Comparison of ENCODE assay signal across 24 cellular contexts in the genomic region with DNA sequence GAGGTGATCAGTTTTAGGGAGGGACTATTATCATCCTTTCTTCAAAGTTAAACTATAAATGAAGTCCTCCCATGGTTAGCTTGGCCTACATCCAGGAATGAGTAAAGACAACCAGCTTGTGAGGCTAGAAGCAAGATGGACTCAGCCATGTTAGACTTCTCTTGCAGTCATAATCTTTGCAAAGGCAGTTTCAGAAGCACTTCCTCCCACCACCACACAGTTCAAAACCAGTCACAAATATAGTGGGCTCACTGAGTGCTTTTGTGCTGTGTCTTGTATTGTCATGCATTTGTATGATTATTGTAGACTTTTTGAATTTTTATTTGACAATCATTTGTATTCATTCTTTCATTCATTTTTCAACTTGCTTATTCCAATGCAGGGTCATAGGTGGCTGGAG.
"Had no signal": no experiment of that assay in that cellular context is flagged by ENCODE, and none has a peak within 500 bp of the region (broad histone marks: within the 10 kb centered on the region; RNA-seq: fewer than 3 reads in every experiment).

No MANE protein-coding gene starts in this region.

- H3K27me3 ChIP-seq: colonic mucosa had no signal

- H3K27ac Mint-ChIP-seq: activated CD4-positive, alpha-beta memory T cell treated with anti-CD3 and anti-CD28 coated beads for 36 hours; activated CD4-positive, alpha-beta T cell treated with anti-CD3 and anti-CD28 coated beads, Interleukin-2, amount 10 ng/mL, durations not matched to agents 7 days and 5 days; activated naive CD8-positive, alpha-beta T cell treated with anti-CD3 and anti-CD28 coated beads, Interleukin-2, amount 10 ng/mL, durations not matched to agents 7 days and 5 days; activated T-helper 2 cell treated with anti-CD3 and anti-CD28 coated beads, Interferon-gamma antibody, Interleukin-2, Interleukin-4, amounts not matched to agents 10 μg/mL and 5 μg/mL and 100 μg/mL, durations not matched to agents 14 hours and 24 hours and 36 hours; T-helper 17 cell had no signal

- H3K9me3 Mint-ChIP-seq: activated CD4-positive, alpha-beta memory T cell treated with anti-CD3 and anti-CD28 coated beads for 36 hours; activated CD4-positive, alpha-beta T cell treated with anti-CD3 and anti-CD28 coated beads, Interleukin-2, amount 10 ng/mL, durations not matched to agents 7 days and 5 days; WTC11 had no signal

- H3K27me3 Mint-ChIP-seq: activated CD4-positive, alpha-beta memory T cell treated with anti-CD3 and anti-CD28 coated beads for 36 hours; activated CD4-positive, alpha-beta T cell treated with anti-CD3 and anti-CD28 coated beads, Interleukin-2, amount 10 ng/mL, durations not matched to agents 7 days and 5 days; activated naive CD8-positive, alpha-beta T cell treated with anti-CD3 and anti-CD28 coated beads, Interleukin-2, amount 10 ng/mL, durations not matched to agents 7 days and 5 days; T-helper 17 cell had no signal

- H3K36me3 ChIP-seq: adrenal gland, colonic mucosa had no signal

- DNase-seq: activated CD4-positive, alpha-beta memory T cell treated with anti-CD3 and anti-CD28 coated beads for 36 hours; activated CD4-positive, alpha-beta T cell treated with anti-CD3 and anti-CD28 coated beads, Interleukin-2, amount 10 ng/mL, durations not matched to agents 7 days and 5 days; activated CD4-positive, CD25-positive, alpha-beta regulatory T cell treated with anti-CD3 and anti-CD28 coated beads, Interleukin-2, amount 50 U/mL, for 72 hours; activated CD8-positive, alpha-beta memory T cell treated with anti-CD3 and anti-CD28 coated beads for 24 hours; activated naive CD4-positive, alpha-beta T cell treated with anti-CD3 and anti-CD28 coated beads, Interleukin-2, amount 50 U/mL, for 16 hours; activated naive CD8-positive, alpha-beta T cell treated with anti-CD3 and anti-CD28 coated beads, Interleukin-2, amount 10 ng/mL, durations not matched to agents 7 days and 5 days; activated T-cell treated with anti-CD3 and anti-CD28 coated beads, Interleukin-2, amount 50 U/mL, for 48 hours; adrenal gland; anterior cingulate cortex; cerebellar nuclear complex; colonic mucosa; NCI-H1092; NCI-H1417; NCI-H2029; NCI-H2107; NCI-H345; NCI-H510A; NCI-H526 treated with DMSO at 0.1 percent for 48 hours; NCI-H82; SIG-M5; T-helper 17 cell; T-helper 9 cell had no signal

- H3K36me3 Mint-ChIP-seq: activated CD4-positive, alpha-beta memory T cell treated with anti-CD3 and anti-CD28 coated beads for 36 hours; WTC11 had no signal

- H3K9me3 ChIP-seq: adrenal gland, colonic mucosa had no signal

- H3K4me1 ChIP-seq: adrenal gland, colonic mucosa had no signal

- H3K4me1 Mint-ChIP-seq: activated naive CD8-positive, alpha-beta T cell treated with anti-CD3 and anti-CD28 coated beads, Interleukin-2, amount 10 ng/mL, durations not matched to agents 7 days and 5 days; T-helper 17 cell had no signal

- H3K4me3 ChIP-seq: adrenal gland, colonic mucosa had no signal

- H3K27ac ChIP-seq: adrenal gland, colonic mucosa had no signal

- H3K4me3 Mint-ChIP-seq: activated CD4-positive, alpha-beta memory T cell treated with anti-CD3 and anti-CD28 coated beads for 36 hours; activated CD4-positive, alpha-beta T cell treated with anti-CD3 and anti-CD28 coated beads, Interleukin-2, amount 10 ng/mL, durations not matched to agents 7 days and 5 days; activated naive CD8-positive, alpha-beta T cell treated with anti-CD3 and anti-CD28 coated beads, Interleukin-2, amount 10 ng/mL, durations not matched to agents 7 days and 5 days; T-helper 17 cell; WTC11 had no signal

- ATAC-seq: T-helper 17 cell, WTC11 had no signal
